Comparison of ENCODE assay signal across 2 cellular contexts in genomic region chrX:123085311-123085940, GRCh38.
A peak's percentile ranks its signal among the peaks of the same experiment; 100 is the strongest.
TF ChIP-seq lines count a peak whose summit lies in the region.

No MANE protein-coding gene starts in this region.

TF ChIP-seq in HepG2, 621 proteins besides CTCF, POLR2A, EP300 and RAD21 (continues in another document):
- TF ChIP-seq ZNF333 (CRISPR knock-in tag; IDR thresholded peaks at IDR 0.05; ENCODE audit: borderline replicate concordance) (no peak), NR0B2 (CRISPR knock-in tag; IDR thresholded peaks at IDR 0.05) (no peak), ZFX (CRISPR knock-in tag; IDR thresholded peaks at IDR 0.05; ENCODE audit: low read depth) (no peak), ZNF800 (CRISPR knock-in tag; IDR thresholded peaks at IDR 0.05) (no peak), ELF1 (CRISPR knock-in tag; IDR thresholded peaks at IDR 0.05) (no peak), ZBTB7B (CRISPR knock-in tag; IDR thresholded peaks at IDR 0.05) (no peak), SOX13 (IDR thresholded peaks at IDR 0.05) (no peak), SOX13 (CRISPR knock-in tag; conservative IDR thresholded peaks at IDR 0.05 in 1 of 2, IDR thresholded peaks at IDR 0.05 in 1 of 2) (peak in 1 of 2 experiments; percentile 57; a peak in 2 of 4 replicates), NPAS2 (CRISPR knock-in tag; IDR thresholded peaks at IDR 0.05; ENCODE audit: borderline replicate concordance) (no peak), FOXC1 (CRISPR knock-in tag; IDR thresholded peaks at IDR 0.05; ENCODE audit: borderline replicate concordance) (no peak), NCOA2 (CRISPR knock-in tag; IDR thresholded peaks at IDR 0.05) (0 out of 2 replicates have a peak, but pooled peaks have one; percentile 18), ZNF652 (CRISPR knock-in tag; IDR thresholded peaks at IDR 0.05; ENCODE audit: borderline replicate concordance, low read depth) (no peak), ZNF678 (CRISPR knock-in tag; IDR thresholded peaks at IDR 0.05) (no peak), TEF (CRISPR knock-in tag; IDR thresholded peaks at IDR 0.05) (no peak), FOXA1 (IDR thresholded peaks at IDR 0.05) (no peak), FOXA1 (CRISPR knock-in tag; IDR thresholded peaks at IDR 0.05) (peak; percentile 36; the same call in 1 of the 2 replicates)
- TF ChIP-seq, protein P1, sequence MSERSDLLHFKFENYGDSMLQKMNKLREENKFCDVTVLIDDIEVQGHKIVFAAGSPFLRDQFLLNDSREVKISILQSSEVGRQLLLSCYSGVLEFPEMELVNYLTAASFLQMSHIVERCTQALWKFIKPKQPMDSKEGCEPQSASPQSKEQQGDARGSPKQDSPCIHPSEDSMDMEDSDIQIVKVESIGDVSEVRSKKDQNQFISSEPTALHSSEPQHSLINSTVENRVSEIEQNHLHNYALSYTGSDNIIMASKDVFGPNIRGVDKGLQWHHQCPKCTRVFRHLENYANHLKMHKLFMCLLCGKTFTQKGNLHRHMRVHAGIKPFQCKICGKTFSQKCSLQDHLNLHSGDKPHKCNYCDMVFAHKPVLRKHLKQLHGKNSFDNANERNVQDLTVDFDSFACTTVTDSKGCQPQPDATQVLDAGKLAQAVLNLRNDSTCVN (CRISPR knock-in tag; IDR thresholded peaks at IDR 0.05; ENCODE audit: borderline replicate concordance) = peak; percentile 100
- TF ChIP-seq, protein P2, sequence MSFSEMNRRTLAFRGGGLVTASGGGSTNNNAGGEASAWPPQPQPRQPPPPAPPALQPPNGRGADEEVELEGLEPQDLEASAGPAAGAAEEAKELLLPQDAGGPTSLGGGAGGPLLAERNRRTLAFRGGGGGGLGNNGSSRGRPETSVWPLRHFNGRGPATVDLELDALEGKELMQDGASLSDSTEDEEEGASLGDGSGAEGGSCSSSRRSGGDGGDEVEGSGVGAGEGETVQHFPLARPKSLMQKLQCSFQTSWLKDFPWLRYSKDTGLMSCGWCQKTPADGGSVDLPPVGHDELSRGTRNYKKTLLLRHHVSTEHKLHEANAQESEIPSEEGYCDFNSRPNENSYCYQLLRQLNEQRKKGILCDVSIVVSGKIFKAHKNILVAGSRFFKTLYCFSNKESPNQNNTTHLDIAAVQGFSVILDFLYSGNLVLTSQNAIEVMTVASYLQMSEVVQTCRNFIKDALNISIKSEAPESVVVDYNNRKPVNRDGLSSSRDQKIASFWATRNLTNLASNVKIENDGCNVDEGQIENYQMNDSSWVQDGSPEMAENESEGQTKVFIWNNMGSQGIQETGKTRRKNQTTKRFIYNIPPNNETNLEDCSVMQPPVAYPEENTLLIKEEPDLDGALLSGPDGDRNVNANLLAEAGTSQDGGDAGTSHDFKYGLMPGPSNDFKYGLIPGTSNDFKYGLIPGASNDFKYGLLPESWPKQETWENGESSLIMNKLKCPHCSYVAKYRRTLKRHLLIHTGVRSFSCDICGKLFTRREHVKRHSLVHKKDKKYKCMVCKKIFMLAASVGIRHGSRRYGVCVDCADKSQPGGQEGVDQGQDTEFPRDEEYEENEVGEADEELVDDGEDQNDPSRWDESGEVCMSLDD (CRISPR knock-in tag; IDR thresholded peaks at IDR 0.05; ENCODE audit: borderline replicate concordance) = no peak
- TF ChIP-seq, protein P3, sequence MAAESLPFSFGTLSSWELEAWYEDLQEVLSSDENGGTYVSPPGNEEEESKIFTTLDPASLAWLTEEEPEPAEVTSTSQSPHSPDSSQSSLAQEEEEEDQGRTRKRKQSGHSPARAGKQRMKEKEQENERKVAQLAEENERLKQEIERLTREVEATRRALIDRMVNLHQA (CRISPR knock-in tag; IDR thresholded peaks at IDR 0.05) = no peak
- TF ChIP-seq, protein P4, sequence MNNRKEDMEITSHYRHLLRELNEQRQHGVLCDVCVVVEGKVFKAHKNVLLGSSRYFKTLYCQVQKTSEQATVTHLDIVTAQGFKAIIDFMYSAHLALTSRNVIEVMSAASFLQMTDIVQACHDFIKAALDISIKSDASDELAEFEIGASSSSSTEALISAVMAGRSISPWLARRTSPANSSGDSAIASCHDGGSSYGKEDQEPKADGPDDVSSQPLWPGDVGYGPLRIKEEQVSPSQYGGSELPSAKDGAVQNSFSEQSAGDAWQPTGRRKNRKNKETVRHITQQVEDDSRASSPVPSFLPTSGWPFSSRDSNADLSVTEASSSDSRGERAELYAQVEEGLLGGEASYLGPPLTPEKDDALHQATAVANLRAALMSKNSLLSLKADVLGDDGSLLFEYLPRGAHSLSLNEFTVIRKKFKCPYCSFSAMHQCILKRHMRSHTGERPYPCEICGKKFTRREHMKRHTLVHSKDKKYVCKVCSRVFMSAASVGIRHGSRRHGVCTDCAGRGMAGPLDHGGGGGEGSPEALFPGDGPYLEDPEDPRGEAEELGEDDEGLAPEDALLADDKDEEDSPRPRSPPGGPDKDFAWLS (CRISPR knock-in tag; IDR thresholded peaks at IDR 0.05; ENCODE audit: borderline replicate concordance) = no peak

TF ChIP-seq in H1, 55 proteins besides CTCF, POLR2A, EP300 and RAD21:
- no peak for TF ChIP-seq SP1 (IDR thresholded peaks at IDR 0.05; ENCODE audit: low read depth, low read length)
- peak; percentile 98 for TF ChIP-seq TEAD4 (IDR thresholded peaks at IDR 0.05; ENCODE audit: low read depth, low read length)
- TF ChIP-seq HDAC2 (IDR thresholded peaks at IDR 0.05; ENCODE audit: borderline replicate concordance in 1 of 2, low read depth in 2 of 2, low read length in 2 of 2) = no peak
- TF ChIP-seq HDAC6 (IDR thresholded peaks at IDR 0.05; ENCODE audit: low read depth, low read length) = no peak
